Comparison of ENCODE assay signal across 1 cellular context in the genomic region with DNA sequence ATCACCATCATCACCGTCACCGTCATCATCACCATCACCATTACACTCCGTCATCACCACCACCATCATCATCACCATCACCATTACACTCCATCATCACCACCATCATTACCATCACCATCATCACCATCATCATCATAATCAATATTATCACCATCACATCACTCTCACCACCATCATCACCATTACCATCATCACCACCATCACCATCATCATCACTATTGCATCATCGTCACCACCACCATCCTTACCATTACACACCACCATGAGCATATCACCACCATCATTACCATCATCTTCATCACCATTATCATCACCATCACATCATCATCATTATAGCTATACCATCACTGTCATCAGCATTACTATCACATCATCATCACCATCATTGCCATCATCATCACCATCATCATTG.
TF ChIP-seq lines count a peak whose summit lies in the region.

No MANE protein-coding gene starts in this region.

TF ChIP-seq in HepG2, 621 proteins besides CTCF, POLR2A, EP300 and RAD21:
- TF ChIP-seq KLF6 (CRISPR knock-in tag; IDR thresholded peaks at IDR 0.05) = no peak
- TF ChIP-seq POLR2AphosphoS2 (IDR thresholded peaks at IDR 0.05; ENCODE audit: low read depth, low read length) = no peak
- TF ChIP-seq, protein P1, sequence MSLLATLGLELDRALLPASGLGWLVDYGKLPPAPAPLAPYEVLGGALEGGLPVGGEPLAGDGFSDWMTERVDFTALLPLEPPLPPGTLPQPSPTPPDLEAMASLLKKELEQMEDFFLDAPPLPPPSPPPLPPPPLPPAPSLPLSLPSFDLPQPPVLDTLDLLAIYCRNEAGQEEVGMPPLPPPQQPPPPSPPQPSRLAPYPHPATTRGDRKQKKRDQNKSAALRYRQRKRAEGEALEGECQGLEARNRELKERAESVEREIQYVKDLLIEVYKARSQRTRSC (CRISPR knock-in tag; IDR thresholded peaks at IDR 0.05; ENCODE audit: low read depth) = no peak
- no peak for TF ChIP-seq IKZF4 (CRISPR knock-in tag; IDR thresholded peaks at IDR 0.05; ENCODE audit: borderline replicate concordance, low read depth, not compliant biosample characterization)
- TF ChIP-seq KAT8 (CRISPR knock-in tag; IDR thresholded peaks at IDR 0.05) = no peak
- no peak for TF ChIP-seq YEATS2 (CRISPR knock-in tag; IDR thresholded peaks at IDR 0.05; ENCODE audit: borderline replicate concordance)
- no peak for TF ChIP-seq ZNF878 (CRISPR knock-in tag; IDR thresholded peaks at IDR 0.05)
- peak; percentile 99 for TF ChIP-seq ATF7 (IDR thresholded peaks at IDR 0.05)
- no peak for TF ChIP-seq ATF7 (CRISPR knock-in tag; IDR thresholded peaks at IDR 0.05)
- no peak for TF ChIP-seq ZBTB1 (CRISPR knock-in tag; IDR thresholded peaks at IDR 0.05; ENCODE audit: borderline replicate concordance)
- TF ChIP-seq ZNF296 (CRISPR knock-in tag; conservative IDR thresholded peaks at IDR 0.05) = no peak
- TF ChIP-seq ZNF143 (CRISPR knock-in tag; IDR thresholded peaks at IDR 0.05) = no peak
- TF ChIP-seq, protein P2, sequence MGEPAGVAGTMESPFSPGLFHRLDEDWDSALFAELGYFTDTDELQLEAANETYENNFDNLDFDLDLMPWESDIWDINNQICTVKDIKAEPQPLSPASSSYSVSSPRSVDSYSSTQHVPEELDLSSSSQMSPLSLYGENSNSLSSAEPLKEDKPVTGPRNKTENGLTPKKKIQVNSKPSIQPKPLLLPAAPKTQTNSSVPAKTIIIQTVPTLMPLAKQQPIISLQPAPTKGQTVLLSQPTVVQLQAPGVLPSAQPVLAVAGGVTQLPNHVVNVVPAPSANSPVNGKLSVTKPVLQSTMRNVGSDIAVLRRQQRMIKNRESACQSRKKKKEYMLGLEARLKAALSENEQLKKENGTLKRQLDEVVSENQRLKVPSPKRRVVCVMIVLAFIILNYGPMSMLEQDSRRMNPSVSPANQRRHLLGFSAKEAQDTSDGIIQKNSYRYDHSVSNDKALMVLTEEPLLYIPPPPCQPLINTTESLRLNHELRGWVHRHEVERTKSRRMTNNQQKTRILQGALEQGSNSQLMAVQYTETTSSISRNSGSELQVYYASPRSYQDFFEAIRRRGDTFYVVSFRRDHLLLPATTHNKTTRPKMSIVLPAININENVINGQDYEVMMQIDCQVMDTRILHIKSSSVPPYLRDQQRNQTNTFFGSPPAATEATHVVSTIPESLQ (CRISPR knock-in tag; conservative IDR thresholded peaks at IDR 0.05) = no peak
- TF ChIP-seq MATR3 (CRISPR knock-in tag; IDR thresholded peaks at IDR 0.05) = no peak
- TF ChIP-seq GPN1 (CRISPR knock-in tag; IDR thresholded peaks at IDR 0.05; ENCODE audit: borderline replicate concordance) = no peak
- no peak for TF ChIP-seq ZNF382 (CRISPR knock-in tag; IDR thresholded peaks at IDR 0.05; ENCODE audit: borderline replicate concordance)
- no peak for TF ChIP-seq GLI4 (CRISPR knock-in tag; IDR thresholded peaks at IDR 0.05; ENCODE audit: borderline replicate concordance)
- TF ChIP-seq CREB1 (IDR thresholded peaks at IDR 0.05) = peak; percentile 98
- no peak for TF ChIP-seq CREB1 (CRISPR knock-in tag; IDR thresholded peaks at IDR 0.05)
- TF ChIP-seq RXRA (CRISPR knock-in tag; IDR thresholded peaks at IDR 0.05) = no peak
- peak; percentile 77; the same call in 1 of the 2 replicates for TF ChIP-seq CEBPB (IDR thresholded peaks at IDR 0.05; ENCODE audit: borderline replicate concordance, low read depth, low read length)
- no peak for TF ChIP-seq ZNF263 (CRISPR knock-in tag; IDR thresholded peaks at IDR 0.05)
- no peak for TF ChIP-seq DNMT3B (CRISPR knock-in tag; conservative IDR thresholded peaks at IDR 0.05)
- TF ChIP-seq, protein P3, sequence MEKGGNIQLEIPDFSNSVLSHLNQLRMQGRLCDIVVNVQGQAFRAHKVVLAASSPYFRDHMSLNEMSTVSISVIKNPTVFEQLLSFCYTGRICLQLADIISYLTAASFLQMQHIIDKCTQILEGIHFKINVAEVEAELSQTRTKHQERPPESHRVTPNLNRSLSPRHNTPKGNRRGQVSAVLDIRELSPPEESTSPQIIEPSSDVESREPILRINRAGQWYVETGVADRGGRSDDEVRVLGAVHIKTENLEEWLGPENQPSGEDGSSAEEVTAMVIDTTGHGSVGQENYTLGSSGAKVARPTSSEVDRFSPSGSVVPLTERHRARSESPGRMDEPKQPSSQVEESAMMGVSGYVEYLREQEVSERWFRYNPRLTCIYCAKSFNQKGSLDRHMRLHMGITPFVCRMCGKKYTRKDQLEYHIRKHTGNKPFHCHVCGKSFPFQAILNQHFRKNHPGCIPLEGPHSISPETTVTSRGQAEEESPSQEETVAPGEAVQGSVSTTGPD (CRISPR knock-in tag; IDR thresholded peaks at IDR 0.05) = no peak
- TF ChIP-seq, protein P4, sequence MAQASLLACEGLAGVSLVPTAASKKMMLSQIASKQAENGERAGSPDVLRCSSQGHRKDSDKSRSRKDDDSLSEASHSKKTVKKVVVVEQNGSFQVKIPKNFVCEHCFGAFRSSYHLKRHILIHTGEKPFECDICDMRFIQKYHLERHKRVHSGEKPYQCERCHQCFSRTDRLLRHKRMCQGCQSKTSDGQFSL (CRISPR knock-in tag; IDR thresholded peaks at IDR 0.05) = no peak
- no peak; the same call in 1 of the 2 replicates for TF ChIP-seq ATM (IDR thresholded peaks at IDR 0.05; ENCODE audit: borderline replicate concordance)
- TF ChIP-seq ZNF253 (CRISPR knock-in tag; IDR thresholded peaks at IDR 0.05; ENCODE audit: borderline replicate concordance) = no peak
- TF ChIP-seq HNF4G (IDR thresholded peaks at IDR 0.05; ENCODE audit: borderline replicate concordance, low read depth, low read length) = no peak
- TF ChIP-seq HNF4G (CRISPR knock-in tag; IDR thresholded peaks at IDR 0.05; ENCODE audit: borderline replicate concordance, low read depth) = no peak
- no peak for TF ChIP-seq NRL (CRISPR knock-in tag; IDR thresholded peaks at IDR 0.05; ENCODE audit: borderline replicate concordance)
- TF ChIP-seq, protein P5, sequence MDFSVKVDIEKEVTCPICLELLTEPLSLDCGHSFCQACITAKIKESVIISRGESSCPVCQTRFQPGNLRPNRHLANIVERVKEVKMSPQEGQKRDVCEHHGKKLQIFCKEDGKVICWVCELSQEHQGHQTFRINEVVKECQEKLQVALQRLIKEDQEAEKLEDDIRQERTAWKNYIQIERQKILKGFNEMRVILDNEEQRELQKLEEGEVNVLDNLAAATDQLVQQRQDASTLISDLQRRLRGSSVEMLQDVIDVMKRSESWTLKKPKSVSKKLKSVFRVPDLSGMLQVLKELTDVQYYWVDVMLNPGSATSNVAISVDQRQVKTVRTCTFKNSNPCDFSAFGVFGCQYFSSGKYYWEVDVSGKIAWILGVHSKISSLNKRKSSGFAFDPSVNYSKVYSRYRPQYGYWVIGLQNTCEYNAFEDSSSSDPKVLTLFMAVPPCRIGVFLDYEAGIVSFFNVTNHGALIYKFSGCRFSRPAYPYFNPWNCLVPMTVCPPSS (IDR thresholded peaks at IDR 0.05) = peak; percentile 85
- no peak for TF ChIP-seq SRSF1 (optimal IDR thresholded peaks at IDR 0.05; ENCODE audit: low read depth, low read length)
- TF ChIP-seq, protein P6, sequence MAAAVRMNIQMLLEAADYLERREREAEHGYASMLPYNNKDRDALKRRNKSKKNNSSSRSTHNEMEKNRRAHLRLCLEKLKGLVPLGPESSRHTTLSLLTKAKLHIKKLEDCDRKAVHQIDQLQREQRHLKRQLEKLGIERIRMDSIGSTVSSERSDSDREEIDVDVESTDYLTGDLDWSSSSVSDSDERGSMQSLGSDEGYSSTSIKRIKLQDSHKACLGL (CRISPR knock-in tag; IDR thresholded peaks at IDR 0.05) = no peak
- no peak for TF ChIP-seq LCORL (IDR thresholded peaks at IDR 0.05)
- TF ChIP-seq LCORL (CRISPR knock-in tag; IDR thresholded peaks at IDR 0.05) = no peak
- TF ChIP-seq, protein P7, sequence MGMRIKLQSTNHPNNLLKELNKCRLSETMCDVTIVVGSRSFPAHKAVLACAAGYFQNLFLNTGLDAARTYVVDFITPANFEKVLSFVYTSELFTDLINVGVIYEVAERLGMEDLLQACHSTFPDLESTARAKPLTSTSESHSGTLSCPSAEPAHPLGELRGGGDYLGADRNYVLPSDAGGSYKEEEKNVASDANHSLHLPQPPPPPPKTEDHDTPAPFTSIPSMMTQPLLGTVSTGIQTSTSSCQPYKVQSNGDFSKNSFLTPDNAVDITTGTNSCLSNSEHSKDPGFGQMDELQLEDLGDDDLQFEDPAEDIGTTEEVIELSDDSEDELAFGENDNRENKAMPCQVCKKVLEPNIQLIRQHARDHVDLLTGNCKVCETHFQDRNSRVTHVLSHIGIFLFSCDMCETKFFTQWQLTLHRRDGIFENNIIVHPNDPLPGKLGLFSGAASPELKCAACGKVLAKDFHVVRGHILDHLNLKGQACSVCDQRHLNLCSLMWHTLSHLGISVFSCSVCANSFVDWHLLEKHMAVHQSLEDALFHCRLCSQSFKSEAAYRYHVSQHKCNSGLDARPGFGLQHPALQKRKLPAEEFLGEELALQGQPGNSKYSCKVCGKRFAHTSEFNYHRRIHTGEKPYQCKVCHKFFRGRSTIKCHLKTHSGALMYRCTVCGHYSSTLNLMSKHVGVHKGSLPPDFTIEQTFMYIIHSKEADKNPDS (CRISPR knock-in tag; IDR thresholded peaks at IDR 0.05) = no peak
- TF ChIP-seq BHLHE40 (IDR thresholded peaks at IDR 0.05; ENCODE audit: low read length) = no peak
- TF ChIP-seq FOXP1 (IDR thresholded peaks at IDR 0.05) = peak; percentile 17; the same call in 1 of the 2 replicates
- no peak for TF ChIP-seq FOXP1 (CRISPR knock-in tag; IDR thresholded peaks at IDR 0.05)
